Comparison of ENCODE assay signal across 9 cellular contexts in genomic region chr1:77888071-77888428, GRCh38. TPM values are rescaled to one million over a fixed set of nuclear protein-coding genes. Genes with fewer than 3 reads are reported as not detected.
DNase-seq lines count a peak whose midpoint lies in the region; ATAC-seq, FAIRE-seq and TF ChIP-seq lines count a peak whose summit lies in the region.
"Had no signal": no experiment of that assay in that cellular context is flagged by ENCODE, and none has a peak within 500 bp of the region (broad histone marks: within the 10 kb centered on the region; RNA-seq: fewer than 3 reads in every experiment).

No MANE protein-coding gene starts in this region.

- H3K4me1 ChIP-seq in CD8-positive, alpha-beta T cell (ENCODE audit: insufficient read depth, low read length), result peaks cover 9% of the 10 kb centered on the region
- H3K4me1 ChIP-seq in breast epithelium, result no peaks in the 10 kb centered on the region

- H3K27me3 Mint-ChIP-seq in CD8-positive, alpha-beta T cell (ENCODE audit: low read depth), result peaks cover 20% of the 10 kb centered on the region

- CTCF ChIA-PET in CD8-positive, alpha-beta T cell (lab: Charles Lee), result no interaction called here

- DNase-seq in CD8-positive, alpha-beta T cell, result no peak
- DNase-seq in HTR-8/SVneo (ENCODE audit: insufficient read length, low spot score) (peak; percentile 32), breast epithelium (ENCODE audit: low spot score in 2 of 2) (no peak), stromal cell of bone marrow (ENCODE audit: low read depth) (peak; percentile 65)
- DNase-seq in activated CD4-positive, alpha-beta T cell treated with anti-CD3 and anti-CD28 coated beads for 48 hours, result no peak

- H3K27ac ChIP-seq in CD8-positive, alpha-beta T cell (ENCODE audit: low read depth, low read length), result no peak overlapping the region
- H3K27ac ChIP-seq in breast epithelium, result peak overlapping the region; percentile 69 to 91
- H3K27ac ChIP-seq in layer of hippocampus (ENCODE audit: low read depth, low read length), result peak overlapping the region; percentile 46
- H3K27ac ChIP-seq: KMS-11 had no signal

- no peak overlapping the region for H3K27ac Mint-ChIP-seq in CD8-positive, alpha-beta T cell

- peaks cover 7% of the 10 kb centered on the region for H3K36me3 Mint-ChIP-seq in CD8-positive, alpha-beta T cell

- no peaks in the 10 kb centered on the region for H3K36me3 ChIP-seq in CD8-positive, alpha-beta T cell (ENCODE audit: insufficient read depth, low read length)
- no peaks in the 10 kb centered on the region for H3K36me3 ChIP-seq in breast epithelium

- no peak for FAIRE-seq in HTR-8/SVneo (lab: Jason Lieb, UNC)

- intact Hi-C loops in CD8-positive, alpha-beta T cell (cut with DNase I, micrococcal nuclease), result no loop called here
- intact Hi-C loops in breast epithelium (cut with DNase I; ENCODE audit: low total_unique reads), result no loop called here

- TF ChIP-seq POLR2A in breast epithelium (IDR thresholded peaks at IDR 0.05), result no peak

- no peak for TF ChIP-seq CTCF in CD8-positive, alpha-beta T cell (IDR thresholded peaks at IDR 0.05)
- TF ChIP-seq CTCF in breast epithelium (IDR thresholded peaks at IDR 0.05), result no peak

- H3K4me1 Mint-ChIP-seq in CD8-positive, alpha-beta T cell (ENCODE audit: low read depth), result peaks cover 12% of the 10 kb centered on the region

- no peaks in the 10 kb centered on the region for H3K27me3 ChIP-seq in CD8-positive, alpha-beta T cell (ENCODE audit: insufficient read depth, low read length)
- H3K27me3 ChIP-seq in breast epithelium, result no peaks in the 10 kb centered on the region
- H3K27me3 ChIP-seq in layer of hippocampus (ENCODE audit: control insufficient read depth, insufficient read depth, low read length), result no peaks in the 10 kb centered on the region

- no peak overlapping the region for H3K4me3 ChIP-seq in CD8-positive, alpha-beta T cell (ENCODE audit: low read depth, low read length)
- H3K4me3 ChIP-seq in breast epithelium, result peak overlapping the region; percentile 61 to 89 (median 88)

- POLR2A ChIA-PET in CD8-positive, alpha-beta T cell (lab: Charles Lee), result no interaction called here

- no peaks in the 10 kb centered on the region for H3K9me3 Mint-ChIP-seq in CD8-positive, alpha-beta T cell

- no peak for ATAC-seq in CD8-positive, alpha-beta T cell
- ATAC-seq in HG02870 (IDR thresholded peaks at IDR 0.05; ENCODE audit: unreplicated experiment), result no peak
- ATAC-seq in GM18868 (IDR thresholded peaks at IDR 0.05; ENCODE audit: unreplicated experiment), result no peak

- no peaks in the 10 kb centered on the region for H3K9me3 ChIP-seq in CD8-positive, alpha-beta T cell (ENCODE audit: low read length)
- no peaks in the 10 kb centered on the region for H3K9me3 ChIP-seq in breast epithelium

- peak overlapping the region; percentile 64 for H3K4me3 Mint-ChIP-seq in CD8-positive, alpha-beta T cell

RNA-seq across cellular contexts. Expression of gene NEXN, which starts 0.4 kb away (rescaled TPM):
- total RNA-seq in CD8-positive, alpha-beta T cell, result under 1 TPM in 1 of 2 experiments, not detected in 1; 0.17 TPM
- total RNA-seq in breast epithelium, result 10 to 100 TPM; 12.8 to 18.4 (median 17.3) TPM

Comparison
In these comparisons a context has a peak if more than half of its experiments do, and no peak if none do; other contexts are left out.
1. DNase-seq: peak in HTR-8/SVneo (single experiment) and stromal cell of bone marrow (single experiment); none in CD8-positive, alpha-beta T cell (0 of 7), breast epithelium (0 of 2) and activated CD4-positive, alpha-beta T cell treated with anti-CD3 and anti-CD28 coated beads for 48 hours (single experiment).
2. RNA of gene NEXN, which starts 0.4 kb away (total RNA-seq): 12.8 to 18.4 TPM in breast epithelium; 0.17 TPM in CD8-positive, alpha-beta T cell; every median in the first group is over 10 times any median in the second.